ENCODE assay signal across 1 cellular context in genomic region chr2:100767810-100768806, GRCh38.
TF ChIP-seq lines count a peak whose summit lies in the region.

No MANE protein-coding gene starts in this region.

TF ChIP-seq in A549, 52 proteins besides CTCF, POLR2A, EP300 and RAD21 (continued from another document):
- no peak for TF ChIP-seq CBX2 (IDR thresholded peaks at IDR 0.05; ENCODE audit: borderline replicate concordance, low read depth)
- no peak for TF ChIP-seq HOXA7 (CRISPR knock-in tag; IDR thresholded peaks at IDR 0.05)
- no peak for TF ChIP-seq FOSL2 (IDR thresholded peaks at IDR 0.05)
- TF ChIP-seq FOSL2 (CRISPR knock-in tag; IDR thresholded peaks at IDR 0.05) = no peak
- no peak for TF ChIP-seq MAZ (IDR thresholded peaks at IDR 0.05; ENCODE audit: borderline replicate concordance, low read depth, low read length)
- no peak for TF ChIP-seq RCOR1 (IDR thresholded peaks at IDR 0.05; ENCODE audit: low read depth, low read length)
- no peak for TF ChIP-seq KDM5A (IDR thresholded peaks at IDR 0.05)
- no peak for TF ChIP-seq FOSB (CRISPR knock-in tag; IDR thresholded peaks at IDR 0.05)
- no peak for TF ChIP-seq EHMT2 (IDR thresholded peaks at IDR 0.05; ENCODE audit: low read depth)
- TF ChIP-seq CEBPB (IDR thresholded peaks at IDR 0.05) = no peak
- no peak for TF ChIP-seq MAFK (IDR thresholded peaks at IDR 0.05; ENCODE audit: partially characterized antibody)
- TF ChIP-seq BHLHE40 (IDR thresholded peaks at IDR 0.05; ENCODE audit: low read depth, low read length) = no peak
- no peak for TF ChIP-seq ATOH8 (CRISPR knock-in tag; IDR thresholded peaks at IDR 0.05; ENCODE audit: low read depth)
- TF ChIP-seq PHF8 (IDR thresholded peaks at IDR 0.05; ENCODE audit: borderline replicate concordance, low read depth) = no peak
- TF ChIP-seq TP53 (CRISPR knock-in tag; IDR thresholded peaks at IDR 0.05) = no peak
